9 cellular contexts compared by ENCODE assay signal in genomic region chr6:100229512-100229911, GRCh38.
A peak's percentile ranks its signal among the peaks of the same experiment; 100 is the strongest.
DNase-seq lines count a peak whose midpoint lies in the region; ATAC-seq and TF ChIP-seq lines count a peak whose summit lies in the region.
"Had no signal": no experiment of that assay in that cellular context is flagged by ENCODE, and none has a peak within 500 bp of the region (broad histone marks: within the 10 kb centered on the region; RNA-seq: fewer than 3 reads in every experiment).

No MANE protein-coding gene starts in this region.

- TF ChIP-seq CTCF in activated CD8-positive, alpha-beta T cell treated with anti-CD3 and anti-CD28 coated beads for 36 hours (IDR thresholded peaks at IDR 0.05), result no peak
- TF ChIP-seq CTCF in left lung (IDR thresholded peaks at IDR 0.05), result no peak
- no peak for TF ChIP-seq CTCF in tibial artery (IDR thresholded peaks at IDR 0.05)

- peak overlapping the region in 1 of 2 donors; percentile 32 for H3K4me3 ChIP-seq in left lung
- peak overlapping the region; percentile 49 to 56 for H3K4me3 ChIP-seq in tibial artery

- H3K4me3 Mint-ChIP-seq in activated CD8-positive, alpha-beta T cell treated with anti-CD3 and anti-CD28 coated beads for 36 hours, result peak overlapping the region; percentile 41
- no peak overlapping the region for H3K4me3 Mint-ChIP-seq in activated CD8-positive, alpha-beta T cell treated with anti-CD3 and anti-CD28 coated beads, Interleukin-2, amount 10 ng/mL, durations not matched to agents 7 days and 5 days
- H3K4me3 Mint-ChIP-seq in T-cell, result peak overlapping the region; percentile 11 to 63 (median 42)

- H3K27ac ChIP-seq in left lung, result peak overlapping the region in 1 of 2 donors; percentile 35
- H3K27ac ChIP-seq in tibial artery, result peak overlapping the region in 1 of 2 donors; percentile 52
- H3K27ac ChIP-seq: C4-2B had no signal

- peaks cover 9% of the 10 kb centered on the region for H3K4me1 Mint-ChIP-seq in activated CD8-positive, alpha-beta T cell treated with anti-CD3 and anti-CD28 coated beads for 36 hours (ENCODE audit: low read depth)
- peaks cover 5% of the 10 kb centered on the region for H3K4me1 Mint-ChIP-seq in activated CD8-positive, alpha-beta T cell treated with anti-CD3 and anti-CD28 coated beads, Interleukin-2, amount 10 ng/mL, durations not matched to agents 7 days and 5 days (ENCODE audit: low read depth)
- H3K4me1 Mint-ChIP-seq in T-cell, result peaks cover 5 to 22% (median 13%) of the 10 kb centered on the region in 3 donors

- no peaks in the 10 kb centered on the region for H3K9me3 Mint-ChIP-seq in activated CD8-positive, alpha-beta T cell treated with anti-CD3 and anti-CD28 coated beads for 36 hours
- no peaks in the 10 kb centered on the region for H3K9me3 Mint-ChIP-seq in activated CD8-positive, alpha-beta T cell treated with anti-CD3 and anti-CD28 coated beads, Interleukin-2, amount 10 ng/mL, durations not matched to agents 7 days and 5 days (ENCODE audit: insufficient read depth)
- H3K9me3 Mint-ChIP-seq in T-cell, result no peaks in the 10 kb centered on the region

- intact Hi-C loops in activated CD8-positive, alpha-beta T cell treated with anti-CD3 and anti-CD28 coated beads for 36 hours (cut with micrococcal nuclease), result no loop called here
- intact Hi-C loops in left lung (cut with DNase I), result no loop called here
- intact Hi-C loops in tibial artery (cut with DNase I; ENCODE audit: low total_unique reads), result no loop called here

- no peaks in the 10 kb centered on the region for H3K9me3 ChIP-seq in left lung
- no peaks in the 10 kb centered on the region for H3K9me3 ChIP-seq in tibial artery

- no peak for DNase-seq in activated CD8-positive, alpha-beta T cell treated with anti-CD3 and anti-CD28 coated beads for 36 hours
- no peak for DNase-seq in activated CD8-positive, alpha-beta T cell treated with anti-CD3 and anti-CD28 coated beads, Interleukin-2, amount 10 ng/mL, durations not matched to agents 7 days and 5 days
- DNase-seq in T-cell (no peak), left lung (no peak), tibial artery (no peak), putamen (ENCODE audit: low spot score) (no peak), COR-L47 (lab: John Stamatoyannopoulos, UW) (no peak)

- peaks cover 23% of the 10 kb centered on the region for H3K27me3 Mint-ChIP-seq in activated CD8-positive, alpha-beta T cell treated with anti-CD3 and anti-CD28 coated beads for 36 hours
- peaks cover 20% of the 10 kb centered on the region for H3K27me3 Mint-ChIP-seq in activated CD8-positive, alpha-beta T cell treated with anti-CD3 and anti-CD28 coated beads, Interleukin-2, amount 10 ng/mL, durations not matched to agents 7 days and 5 days (ENCODE audit: low read depth)
- H3K27me3 Mint-ChIP-seq in T-cell, result peaks cover 9 to 23% of the 10 kb centered on the region in 2 donors

- H3K27ac Mint-ChIP-seq in activated CD8-positive, alpha-beta T cell treated with anti-CD3 and anti-CD28 coated beads for 36 hours, result no peak overlapping the region
- no peak overlapping the region for H3K27ac Mint-ChIP-seq in activated CD8-positive, alpha-beta T cell treated with anti-CD3 and anti-CD28 coated beads, Interleukin-2, amount 10 ng/mL, durations not matched to agents 7 days and 5 days
- no peak overlapping the region for H3K27ac Mint-ChIP-seq in T-cell

- no peaks in the 10 kb centered on the region for H3K36me3 Mint-ChIP-seq in activated CD8-positive, alpha-beta T cell treated with anti-CD3 and anti-CD28 coated beads for 36 hours (ENCODE audit: low read depth)
- no peaks in the 10 kb centered on the region for H3K36me3 Mint-ChIP-seq in activated CD8-positive, alpha-beta T cell treated with anti-CD3 and anti-CD28 coated beads, Interleukin-2, amount 10 ng/mL, durations not matched to agents 7 days and 5 days (ENCODE audit: low read depth)
- H3K36me3 Mint-ChIP-seq in T-cell, result no peaks in the 10 kb centered on the region

- peaks cover 0 to 4% of the 10 kb centered on the region in 2 donors for H3K4me1 ChIP-seq in left lung
- peaks cover 0 to 3% (median 0%) of the 10 kb centered on the region in 4 donors for H3K4me1 ChIP-seq in tibial artery

- no peak for ATAC-seq in activated CD8-positive, alpha-beta T cell treated with anti-CD3 and anti-CD28 coated beads for 36 hours
- ATAC-seq in activated CD8-positive, alpha-beta T cell treated with anti-CD3 and anti-CD28 coated beads, Interleukin-2, amount 10 ng/mL, durations not matched to agents 7 days and 5 days, result no peak
- ATAC-seq in T-cell (replicated peaks in 1 of 4) (no peak), left lung (peak; percentile 74), HG03442 (IDR thresholded peaks at IDR 0.05; ENCODE audit: unreplicated experiment) (no peak)

- peaks cover 0 to 13% of the 10 kb centered on the region in 2 donors for H3K27me3 ChIP-seq in left lung
- no peaks in the 10 kb centered on the region for H3K27me3 ChIP-seq in tibial artery

- CTCF ChIA-PET in activated CD8-positive, alpha-beta T cell treated with anti-CD3 and anti-CD28 coated beads for 36 hours (lab: Charles Lee), result interaction anchor here (1.5 kb wide), 1 partner anchor 17 kb away, joined by 3 read pairs; no protein-coding TSS in a partner anchor
- CTCF ChIA-PET in activated CD8-positive, alpha-beta T cell treated with anti-CD3 and anti-CD28 coated beads, Interleukin-2, amount 10 ng/mL, durations not matched to agents 7 days and 5 days (lab: Charles Lee), result interaction anchor here (1.2 to 1.9 kb wide), 5 partner anchors 11 to 362 kb away, joined by 3 to 7 read pairs (median 3); no protein-coding TSS in a partner anchor
- CTCF ChIA-PET in T-cell (lab: Charles Lee), result no interaction called here

- H3K36me3 ChIP-seq in left lung, result no peaks in the 10 kb centered on the region
- no peaks in the 10 kb centered on the region for H3K36me3 ChIP-seq in tibial artery

- POLR2A ChIA-PET in activated CD8-positive, alpha-beta T cell treated with anti-CD3 and anti-CD28 coated beads for 36 hours (lab: Charles Lee), result no interaction called here
- POLR2A ChIA-PET in activated CD8-positive, alpha-beta T cell treated with anti-CD3 and anti-CD28 coated beads, Interleukin-2, amount 10 ng/mL, durations not matched to agents 7 days and 5 days (lab: Charles Lee), result no interaction called here
- POLR2A ChIA-PET in T-cell (lab: Charles Lee), result no interaction called here

Comparison
In these comparisons a context has a peak if more than half of its experiments do, and no peak if none do; other contexts are left out.
1. CTCF ChIA-PET loops: an anchor here in activated CD8-positive, alpha-beta T cell treated with anti-CD3 and anti-CD28 coated beads for 36 hours (1.5 kb wide) and activated CD8-positive, alpha-beta T cell treated with anti-CD3 and anti-CD28 coated beads, Interleukin-2, amount 10 ng/mL, durations not matched to agents 7 days and 5 days (1.2 to 1.9 kb wide); none called in T-cell.